In the genomic region with DNA sequence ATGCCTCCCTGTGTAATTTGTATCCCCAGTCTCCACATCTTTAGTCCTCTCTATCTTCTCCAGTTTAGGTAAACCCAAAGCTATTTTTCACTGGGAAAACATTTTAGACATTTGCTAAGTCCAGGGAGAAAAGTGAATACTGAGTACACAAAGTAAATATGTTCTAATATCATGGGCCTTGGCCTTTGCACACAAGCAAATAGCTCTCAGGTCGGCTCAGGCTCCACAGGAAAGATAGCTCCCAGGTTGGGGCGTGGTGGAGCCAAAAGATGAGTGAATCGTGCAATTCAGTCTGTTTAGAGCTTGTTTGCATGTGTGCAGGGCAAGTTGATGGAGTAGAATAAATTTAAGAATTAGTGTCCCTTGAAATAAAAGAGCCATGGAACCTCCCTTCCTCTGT, we compare ENCODE assay signal across 2 cellular contexts.
A peak's percentile ranks its signal among the peaks of the same experiment; 100 is the strongest.
TF ChIP-seq lines count a peak whose summit lies in the region.

No MANE protein-coding gene starts in this region.

TF ChIP-seq in GM23338, 12 proteins besides CTCF, POLR2A, EP300 and RAD21 (continued from another document):
- no peak for TF ChIP-seq ZNF114 (CRISPR knock-in tag; IDR thresholded peaks at IDR 0.05)
- no peak for TF ChIP-seq CREB1 (CRISPR knock-in tag; IDR thresholded peaks at IDR 0.05; ENCODE audit: low read depth)

TF ChIP-seq in HepG2, 621 proteins besides CTCF, POLR2A, EP300 and RAD21 (continued from another document and continues in another):
- TF ChIP-seq, protein P1, sequence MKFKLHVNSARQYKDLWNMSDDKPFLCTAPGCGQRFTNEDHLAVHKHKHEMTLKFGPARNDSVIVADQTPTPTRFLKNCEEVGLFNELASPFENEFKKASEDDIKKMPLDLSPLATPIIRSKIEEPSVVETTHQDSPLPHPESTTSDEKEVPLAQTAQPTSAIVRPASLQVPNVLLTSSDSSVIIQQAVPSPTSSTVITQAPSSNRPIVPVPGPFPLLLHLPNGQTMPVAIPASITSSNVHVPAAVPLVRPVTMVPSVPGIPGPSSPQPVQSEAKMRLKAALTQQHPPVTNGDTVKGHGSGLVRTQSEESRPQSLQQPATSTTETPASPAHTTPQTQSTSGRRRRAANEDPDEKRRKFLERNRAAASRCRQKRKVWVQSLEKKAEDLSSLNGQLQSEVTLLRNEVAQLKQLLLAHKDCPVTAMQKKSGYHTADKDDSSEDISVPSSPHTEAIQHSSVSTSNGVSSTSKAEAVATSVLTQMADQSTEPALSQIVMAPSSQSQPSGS (CRISPR knock-in tag; IDR thresholded peaks at IDR 0.05) = peak; percentile 35; the same call in 1 of the 2 replicates
- no peak for TF ChIP-seq SRSF4 (IDR thresholded peaks at IDR 0.05; ENCODE audit: low read depth, low read length, poor library complexity, severe bottlenecking)
- TF ChIP-seq SOX13 (IDR thresholded peaks at IDR 0.05) = no peak
- TF ChIP-seq SOX13 (CRISPR knock-in tag; conservative IDR thresholded peaks at IDR 0.05 in 1 of 2, IDR thresholded peaks at IDR 0.05 in 1 of 2) = peak in 1 of 2 experiments; percentile 62; a peak in 2 of 4 replicates
- TF ChIP-seq NCOA2 (CRISPR knock-in tag; IDR thresholded peaks at IDR 0.05) = peak; percentile 62
- TF ChIP-seq FOXA1 (IDR thresholded peaks at IDR 0.05) = no peak
- TF ChIP-seq FOXA1 (CRISPR knock-in tag; IDR thresholded peaks at IDR 0.05) = peak; percentile 74
- TF ChIP-seq ZNF224 (CRISPR knock-in tag; IDR thresholded peaks at IDR 0.05) = no peak
- TF ChIP-seq SAP130 (CRISPR knock-in tag; IDR thresholded peaks at IDR 0.05; ENCODE audit: low read depth) = peak; percentile 35; the same call in 1 of the 2 replicates
- TF ChIP-seq SOX5 (CRISPR knock-in tag; IDR thresholded peaks at IDR 0.05; ENCODE audit: borderline replicate concordance) = peak; percentile 30; the same call in 1 of the 2 replicates
- no peak for TF ChIP-seq SMYD3 (CRISPR knock-in tag; IDR thresholded peaks at IDR 0.05)
- 0 out of 2 replicates have a peak, but pooled peaks have one; percentile 42 for TF ChIP-seq HDAC1 (CRISPR knock-in tag; IDR thresholded peaks at IDR 0.05)
- no peak for TF ChIP-seq ZNF34 (CRISPR knock-in tag; IDR thresholded peaks at IDR 0.05; ENCODE audit: borderline replicate concordance)
- TF ChIP-seq TARDBP (CRISPR knock-in tag; IDR thresholded peaks at IDR 0.05) = peak; percentile 44; the same call in 1 of the 2 replicates
- no peak for TF ChIP-seq ZNF766 (CRISPR knock-in tag; IDR thresholded peaks at IDR 0.05; ENCODE audit: borderline replicate concordance)
- no peak for TF ChIP-seq SMC3 (IDR thresholded peaks at IDR 0.05; ENCODE audit: low read length)
- TF ChIP-seq ZNF552 (CRISPR knock-in tag; IDR thresholded peaks at IDR 0.05; ENCODE audit: borderline replicate concordance) = no peak
- TF ChIP-seq DPF2 (CRISPR knock-in tag; IDR thresholded peaks at IDR 0.05; ENCODE audit: borderline replicate concordance, low read depth) = 0 out of 2 replicates have a peak, but pooled peaks have one; percentile 68
- TF ChIP-seq GPN1 (CRISPR knock-in tag; IDR thresholded peaks at IDR 0.05; ENCODE audit: borderline replicate concordance) = no peak
- TF ChIP-seq SRSF9 (IDR thresholded peaks at IDR 0.05; ENCODE audit: borderline replicate concordance, insufficient read depth, low read depth, low read length, poor library complexity, severe bottlenecking) = no peak
- TF ChIP-seq AKAP8 (CRISPR knock-in tag; IDR thresholded peaks at IDR 0.05) = no peak
- TF ChIP-seq SIN3A (IDR thresholded peaks at IDR 0.05; ENCODE audit: borderline replicate concordance, low read depth, low read length) = no peak
- no peak for TF ChIP-seq CENPT (CRISPR knock-in tag; IDR thresholded peaks at IDR 0.05; ENCODE audit: low read depth)
- TF ChIP-seq FOXO1 (CRISPR knock-in tag; IDR thresholded peaks at IDR 0.05) = peak; percentile 61; the same call in 1 of the 2 replicates
- no peak for TF ChIP-seq NCOR1 (IDR thresholded peaks at IDR 0.05; ENCODE audit: borderline replicate concordance, low read length)
- TF ChIP-seq KLF6 (CRISPR knock-in tag; IDR thresholded peaks at IDR 0.05) = no peak
- TF ChIP-seq, protein P2, sequence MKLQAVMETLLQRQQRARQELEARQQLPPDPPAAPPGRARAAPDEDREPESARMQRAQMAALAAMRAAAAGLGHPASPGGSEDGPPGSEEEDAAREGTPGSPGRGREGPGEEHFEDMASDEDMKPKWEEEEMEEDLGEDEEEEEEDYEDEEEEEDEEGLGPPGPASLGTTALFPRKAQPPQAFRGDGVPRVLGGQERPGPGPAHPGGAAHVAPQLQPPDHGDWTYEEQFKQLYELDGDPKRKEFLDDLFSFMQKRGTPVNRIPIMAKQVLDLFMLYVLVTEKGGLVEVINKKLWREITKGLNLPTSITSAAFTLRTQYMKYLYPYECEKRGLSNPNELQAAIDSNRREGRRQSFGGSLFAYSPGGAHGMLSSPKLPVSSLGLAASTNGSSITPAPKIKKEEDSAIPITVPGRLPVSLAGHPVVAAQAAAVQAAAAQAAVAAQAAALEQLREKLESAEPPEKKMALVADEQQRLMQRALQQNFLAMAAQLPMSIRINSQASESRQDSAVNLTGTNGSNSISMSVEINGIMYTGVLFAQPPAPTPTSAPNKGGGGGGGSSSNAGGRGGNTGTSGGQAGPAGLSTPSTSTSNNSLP (IDR thresholded peaks at IDR 0.05; ENCODE audit: low read depth, low read length) = peak; percentile 56
- peak; percentile 63; the same call in 1 of the 2 replicates for TF ChIP-seq ZNF205 (CRISPR knock-in tag; IDR thresholded peaks at IDR 0.05)
- no peak; the same call in 1 of the 2 replicates for TF ChIP-seq CCDC6 (CRISPR knock-in tag; IDR thresholded peaks at IDR 0.05)
- TF ChIP-seq, protein P3, sequence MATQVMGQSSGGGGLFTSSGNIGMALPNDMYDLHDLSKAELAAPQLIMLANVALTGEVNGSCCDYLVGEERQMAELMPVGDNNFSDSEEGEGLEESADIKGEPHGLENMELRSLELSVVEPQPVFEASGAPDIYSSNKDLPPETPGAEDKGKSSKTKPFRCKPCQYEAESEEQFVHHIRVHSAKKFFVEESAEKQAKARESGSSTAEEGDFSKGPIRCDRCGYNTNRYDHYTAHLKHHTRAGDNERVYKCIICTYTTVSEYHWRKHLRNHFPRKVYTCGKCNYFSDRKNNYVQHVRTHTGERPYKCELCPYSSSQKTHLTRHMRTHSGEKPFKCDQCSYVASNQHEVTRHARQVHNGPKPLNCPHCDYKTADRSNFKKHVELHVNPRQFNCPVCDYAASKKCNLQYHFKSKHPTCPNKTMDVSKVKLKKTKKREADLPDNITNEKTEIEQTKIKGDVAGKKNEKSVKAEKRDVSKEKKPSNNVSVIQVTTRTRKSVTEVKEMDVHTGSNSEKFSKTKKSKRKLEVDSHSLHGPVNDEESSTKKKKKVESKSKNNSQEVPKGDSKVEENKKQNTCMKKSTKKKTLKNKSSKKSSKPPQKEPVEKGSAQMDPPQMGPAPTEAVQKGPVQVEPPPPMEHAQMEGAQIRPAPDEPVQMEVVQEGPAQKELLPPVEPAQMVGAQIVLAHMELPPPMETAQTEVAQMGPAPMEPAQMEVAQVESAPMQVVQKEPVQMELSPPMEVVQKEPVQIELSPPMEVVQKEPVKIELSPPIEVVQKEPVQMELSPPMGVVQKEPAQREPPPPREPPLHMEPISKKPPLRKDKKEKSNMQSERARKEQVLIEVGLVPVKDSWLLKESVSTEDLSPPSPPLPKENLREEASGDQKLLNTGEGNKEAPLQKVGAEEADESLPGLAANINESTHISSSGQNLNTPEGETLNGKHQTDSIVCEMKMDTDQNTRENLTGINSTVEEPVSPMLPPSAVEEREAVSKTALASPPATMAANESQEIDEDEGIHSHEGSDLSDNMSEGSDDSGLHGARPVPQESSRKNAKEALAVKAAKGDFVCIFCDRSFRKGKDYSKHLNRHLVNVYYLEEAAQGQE (IDR thresholded peaks at IDR 0.05; ENCODE audit: borderline replicate concordance in 1 of 2, low read depth in 1 of 2, low read length in 2 of 2) = no peak
- TF ChIP-seq, protein P4, sequence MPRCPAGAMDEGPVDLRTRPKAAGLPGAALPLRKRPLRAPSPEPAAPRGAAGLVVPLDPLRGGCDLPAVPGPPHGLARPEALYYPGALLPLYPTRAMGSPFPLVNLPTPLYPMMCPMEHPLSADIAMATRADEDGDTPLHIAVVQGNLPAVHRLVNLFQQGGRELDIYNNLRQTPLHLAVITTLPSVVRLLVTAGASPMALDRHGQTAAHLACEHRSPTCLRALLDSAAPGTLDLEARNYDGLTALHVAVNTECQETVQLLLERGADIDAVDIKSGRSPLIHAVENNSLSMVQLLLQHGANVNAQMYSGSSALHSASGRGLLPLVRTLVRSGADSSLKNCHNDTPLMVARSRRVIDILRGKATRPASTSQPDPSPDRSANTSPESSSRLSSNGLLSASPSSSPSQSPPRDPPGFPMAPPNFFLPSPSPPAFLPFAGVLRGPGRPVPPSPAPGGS (CRISPR knock-in tag; IDR thresholded peaks at IDR 0.05) = no peak
- TF ChIP-seq, protein P5, sequence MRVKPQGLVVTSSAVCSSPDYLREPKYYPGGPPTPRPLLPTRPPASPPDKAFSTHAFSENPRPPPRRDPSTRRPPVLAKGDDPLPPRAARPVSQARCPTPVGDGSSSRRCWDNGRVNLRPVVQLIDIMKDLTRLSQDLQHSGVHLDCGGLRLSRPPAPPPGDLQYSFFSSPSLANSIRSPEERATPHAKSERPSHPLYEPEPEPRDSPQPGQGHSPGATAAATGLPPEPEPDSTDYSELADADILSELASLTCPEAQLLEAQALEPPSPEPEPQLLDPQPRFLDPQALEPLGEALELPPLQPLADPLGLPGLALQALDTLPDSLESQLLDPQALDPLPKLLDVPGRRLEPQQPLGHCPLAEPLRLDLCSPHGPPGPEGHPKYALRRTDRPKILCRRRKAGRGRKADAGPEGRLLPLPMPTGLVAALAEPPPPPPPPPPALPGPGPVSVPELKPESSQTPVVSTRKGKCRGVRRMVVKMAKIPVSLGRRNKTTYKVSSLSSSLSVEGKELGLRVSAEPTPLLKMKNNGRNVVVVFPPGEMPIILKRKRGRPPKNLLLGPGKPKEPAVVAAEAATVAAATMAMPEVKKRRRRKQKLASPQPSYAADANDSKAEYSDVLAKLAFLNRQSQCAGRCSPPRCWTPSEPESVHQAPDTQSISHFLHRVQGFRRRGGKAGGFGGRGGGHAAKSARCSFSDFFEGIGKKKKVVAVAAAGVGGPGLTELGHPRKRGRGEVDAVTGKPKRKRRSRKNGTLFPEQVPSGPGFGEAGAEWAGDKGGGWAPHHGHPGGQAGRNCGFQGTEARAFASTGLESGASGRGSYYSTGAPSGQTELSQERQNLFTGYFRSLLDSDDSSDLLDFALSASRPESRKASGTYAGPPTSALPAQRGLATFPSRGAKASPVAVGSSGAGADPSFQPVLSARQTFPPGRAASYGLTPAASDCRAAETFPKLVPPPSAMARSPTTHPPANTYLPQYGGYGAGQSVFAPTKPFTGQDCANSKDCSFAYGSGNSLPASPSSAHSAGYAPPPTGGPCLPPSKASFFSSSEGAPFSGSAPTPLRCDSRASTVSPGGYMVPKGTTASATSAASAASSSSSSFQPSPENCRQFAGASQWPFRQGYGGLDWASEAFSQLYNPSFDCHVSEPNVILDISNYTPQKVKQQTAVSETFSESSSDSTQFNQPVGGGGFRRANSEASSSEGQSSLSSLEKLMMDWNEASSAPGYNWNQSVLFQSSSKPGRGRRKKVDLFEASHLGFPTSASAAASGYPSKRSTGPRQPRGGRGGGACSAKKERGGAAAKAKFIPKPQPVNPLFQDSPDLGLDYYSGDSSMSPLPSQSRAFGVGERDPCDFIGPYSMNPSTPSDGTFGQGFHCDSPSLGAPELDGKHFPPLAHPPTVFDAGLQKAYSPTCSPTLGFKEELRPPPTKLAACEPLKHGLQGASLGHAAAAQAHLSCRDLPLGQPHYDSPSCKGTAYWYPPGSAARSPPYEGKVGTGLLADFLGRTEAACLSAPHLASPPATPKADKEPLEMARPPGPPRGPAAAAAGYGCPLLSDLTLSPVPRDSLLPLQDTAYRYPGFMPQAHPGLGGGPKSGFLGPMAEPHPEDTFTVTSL (CRISPR knock-in tag; IDR thresholded peaks at IDR 0.05; ENCODE audit: borderline replicate concordance) = peak; percentile 97; the same call in 1 of the 2 replicates
- TF ChIP-seq POGZ (CRISPR knock-in tag; IDR thresholded peaks at IDR 0.05) = peak; percentile 67
- TF ChIP-seq, protein P6, sequence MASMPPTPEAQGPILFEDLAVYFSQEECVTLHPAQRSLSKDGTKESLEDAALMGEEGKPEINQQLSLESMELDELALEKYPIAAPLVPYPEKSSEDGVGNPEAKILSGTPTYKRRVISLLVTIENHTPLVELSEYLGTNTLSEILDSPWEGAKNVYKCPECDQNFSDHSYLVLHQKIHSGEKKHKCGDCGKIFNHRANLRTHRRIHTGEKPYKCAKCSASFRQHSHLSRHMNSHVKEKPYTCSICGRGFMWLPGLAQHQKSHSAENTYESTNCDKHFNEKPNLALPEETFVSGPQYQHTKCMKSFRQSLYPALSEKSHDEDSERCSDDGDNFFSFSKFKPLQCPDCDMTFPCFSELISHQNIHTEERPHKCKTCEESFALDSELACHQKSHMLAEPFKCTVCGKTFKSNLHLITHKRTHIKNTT (CRISPR knock-in tag; IDR thresholded peaks at IDR 0.05) = no peak
- peak; percentile 49; the same call in 1 of the 2 replicates for TF ChIP-seq NR2F2 (IDR thresholded peaks at IDR 0.05; ENCODE audit: borderline replicate concordance, low read depth)
- TF ChIP-seq TEAD3 (CRISPR knock-in tag; optimal IDR thresholded peaks at IDR 0.05; ENCODE audit: borderline replicate concordance) = peak; percentile 66
- no peak for TF ChIP-seq KLF9 (CRISPR knock-in tag; IDR thresholded peaks at IDR 0.05; ENCODE audit: low read depth)
- TF ChIP-seq, protein P7, sequence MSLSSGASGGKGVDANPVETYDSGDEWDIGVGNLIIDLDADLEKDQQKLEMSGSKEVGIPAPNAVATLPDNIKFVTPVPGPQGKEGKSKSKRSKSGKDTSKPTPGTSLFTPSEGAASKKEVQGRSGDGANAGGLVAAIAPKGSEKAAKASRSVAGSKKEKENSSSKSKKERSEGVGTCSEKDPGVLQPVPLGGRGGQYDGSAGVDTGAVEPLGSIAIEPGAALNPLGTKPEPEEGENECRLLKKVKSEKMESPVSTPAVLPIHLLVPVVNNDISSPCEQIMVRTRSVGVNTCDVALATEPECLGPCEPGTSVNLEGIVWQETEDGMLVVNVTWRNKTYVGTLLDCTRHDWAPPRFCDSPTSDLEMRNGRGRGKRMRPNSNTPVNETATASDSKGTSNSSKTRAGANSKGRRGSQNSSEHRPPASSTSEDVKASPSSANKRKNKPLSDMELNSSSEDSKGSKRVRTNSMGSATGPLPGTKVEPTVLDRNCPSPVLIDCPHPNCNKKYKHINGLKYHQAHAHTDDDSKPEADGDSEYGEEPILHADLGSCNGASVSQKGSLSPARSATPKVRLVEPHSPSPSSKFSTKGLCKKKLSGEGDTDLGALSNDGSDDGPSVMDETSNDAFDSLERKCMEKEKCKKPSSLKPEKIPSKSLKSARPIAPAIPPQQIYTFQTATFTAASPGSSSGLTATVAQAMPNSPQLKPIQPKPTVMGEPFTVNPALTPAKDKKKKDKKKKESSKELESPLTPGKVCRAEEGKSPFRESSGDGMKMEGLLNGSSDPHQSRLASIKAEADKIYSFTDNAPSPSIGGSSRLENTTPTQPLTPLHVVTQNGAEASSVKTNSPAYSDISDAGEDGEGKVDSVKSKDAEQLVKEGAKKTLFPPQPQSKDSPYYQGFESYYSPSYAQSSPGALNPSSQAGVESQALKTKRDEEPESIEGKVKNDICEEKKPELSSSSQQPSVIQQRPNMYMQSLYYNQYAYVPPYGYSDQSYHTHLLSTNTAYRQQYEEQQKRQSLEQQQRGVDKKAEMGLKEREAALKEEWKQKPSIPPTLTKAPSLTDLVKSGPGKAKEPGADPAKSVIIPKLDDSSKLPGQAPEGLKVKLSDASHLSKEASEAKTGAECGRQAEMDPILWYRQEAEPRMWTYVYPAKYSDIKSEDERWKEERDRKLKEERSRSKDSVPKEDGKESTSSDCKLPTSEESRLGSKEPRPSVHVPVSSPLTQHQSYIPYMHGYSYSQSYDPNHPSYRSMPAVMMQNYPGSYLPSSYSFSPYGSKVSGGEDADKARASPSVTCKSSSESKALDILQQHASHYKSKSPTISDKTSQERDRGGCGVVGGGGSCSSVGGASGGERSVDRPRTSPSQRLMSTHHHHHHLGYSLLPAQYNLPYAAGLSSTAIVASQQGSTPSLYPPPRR (CRISPR knock-in tag; IDR thresholded peaks at IDR 0.05; ENCODE audit: borderline replicate concordance) = peak; percentile 52; the same call in 1 of the 2 replicates
- no peak for TF ChIP-seq NR1H2 (CRISPR knock-in tag; IDR thresholded peaks at IDR 0.05; ENCODE audit: borderline replicate concordance, low read depth)
